ENCODE assay signal across 10 cellular contexts in the genomic region with DNA sequence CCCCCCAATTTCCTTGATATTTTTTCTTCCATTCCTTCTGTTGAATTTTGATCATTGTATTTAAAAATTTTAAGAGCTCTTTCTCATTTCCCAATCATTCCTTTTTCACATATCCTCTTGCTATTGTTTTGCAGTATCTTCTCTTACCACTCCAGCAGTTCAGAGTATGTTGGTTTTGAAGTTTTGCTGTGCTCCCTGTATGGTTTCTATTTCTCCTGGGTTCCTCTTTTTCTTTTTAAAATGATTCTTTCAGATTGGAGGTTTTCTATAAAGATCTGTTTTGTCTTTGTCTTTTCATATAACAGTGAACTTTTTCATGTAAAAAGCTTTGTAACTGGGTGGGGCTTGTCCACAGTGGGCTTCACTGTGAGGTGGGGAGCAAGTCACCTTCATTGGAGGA. TPM values are rescaled to one million over a fixed set of nuclear protein-coding genes. Genes with fewer than 3 reads are reported as not detected.
A peak's percentile ranks its signal among the peaks of the same experiment; 100 is the strongest.
DNase-seq lines count a peak whose midpoint lies in the region; TF ChIP-seq lines count a peak whose summit lies in the region.
"Had no signal": no experiment of that assay in that cellular context is flagged by ENCODE, and none has a peak within 500 bp of the region (broad histone marks: within the 10 kb centered on the region; RNA-seq: fewer than 3 reads in every experiment).

No MANE protein-coding gene starts in this region.

- CTCF ChIA-PET in RWPE1 (lab: Yijun Ruan, JAX): interaction anchor here (0.5 kb wide), 1 partner anchor 9 kb away, joined by 3 read pairs; no protein-coding TSS in a partner anchor
- CTCF ChIA-PET in GM10248 (lab: Yijun Ruan, JAX): interaction anchor here (0.6 to 5.0 kb wide), 10 partner anchors 10 to 58 kb away, joined by 3 to 18 read pairs (median 4); partner anchors contain the start of gene USP3

- peaks cover 90% of the 10 kb centered on the region for H3K4me1 Mint-ChIP-seq in CD14-positive monocyte
- peaks cover 27 to 53% of the 10 kb centered on the region in 2 experiments for H3K4me1 Mint-ChIP-seq in H9

- DNase-seq in CD14-positive monocyte (ENCODE audit: low spot score) (no peak), H9 (no peak), RWPE1 (ENCODE audit: low spot score) (no peak), activated gamma-delta T cell (lab: John Stamatoyannopoulos, UW) (no peak), GF-D8 (lab: John Stamatoyannopoulos, UW) (no peak), GM10248 (ENCODE audit: extremely low spot score) (no peak), DMS79 treated with DMSO at 0.1 percent for 48 hours (lab: John Stamatoyannopoulos, UW) (no peak)
- DNase-seq: NCI-H2107; stimulated activated CD4-positive, alpha-beta T cell treated with anti-CD3 and anti-CD28 coated beads, Interleukin-2, amount 100 ng/mL, for 48 hours had no signal

- TF ChIP-seq CTCF in CD14-positive monocyte (IDR thresholded peaks at IDR 0.05) (no peak), H9 (conservative IDR thresholded peaks at IDR 0.05) (no peak), RWPE1 (conservative IDR thresholded peaks at IDR 0.05; ENCODE audit: low read depth) (no peak), GM10248 (IDR thresholded peaks at IDR 0.05; ENCODE audit: control extremely low read depth, extremely low read depth, low read depth, missing control alignments) (no peak)

- no peak overlapping the region for H2BK12ac ChIP-seq in H9 (ENCODE audit: insufficient read length, low read depth, low read length)

- H2AFZ ChIP-seq in H9 (ENCODE audit: low read length): no peak overlapping the region

- no peak overlapping the region for H3K56ac ChIP-seq in H9 (ENCODE audit: insufficient read length, low read depth, low read length)

- H3K79me2 ChIP-seq in H9 (ENCODE audit: insufficient read depth, low read length): no peaks in the 10 kb centered on the region

- H2BK20ac ChIP-seq in H9 (ENCODE audit: low read depth, low read length, poor library complexity, severe bottlenecking): no peak overlapping the region

- H3K23me2 ChIP-seq in H9 (ENCODE audit: insufficient read length, low read depth, low read length, poor library complexity, severe bottlenecking): no peaks in the 10 kb centered on the region

- no peak overlapping the region for H3K4ac ChIP-seq in H9 (ENCODE audit: low read depth, low read length)

- peak overlapping the region; percentile 6 to 57 for H3K4me3 Mint-ChIP-seq in CD14-positive monocyte
- peak overlapping the region in 1 of 2 experiments; percentile 43; a peak in 2 of 5 replicates for H3K4me3 Mint-ChIP-seq in H9

- H3K27me3 Mint-ChIP-seq in CD14-positive monocyte (ENCODE audit: low read depth in 3 of 3) (peaks cover 0 to 3% (median 0%) of the 10 kb centered on the region in 3 donors), H9 (ENCODE audit: low read depth) (no peaks in the 10 kb centered on the region)

- no peak overlapping the region for H2AK5ac ChIP-seq in H9 (ENCODE audit: insufficient read length, low read length)

- H2BK120ac ChIP-seq in H9 (ENCODE audit: low read depth, low read length, poor library complexity, severe bottlenecking): no peak overlapping the region

- intact Hi-C loops in CD14-positive monocyte (cut with micrococcal nuclease): loop anchor here in 1 of 2 donors (5.0 kb wide), 1 partner anchor 35 kb away; no protein-coding TSS in a partner anchor

- H2BK5ac ChIP-seq in H9 (ENCODE audit: insufficient read length, low read length): no peak overlapping the region

- peak overlapping the region; percentile 12; the same call in 1 of the 2 replicates for H3K4me3 ChIP-seq in iPS-20b (ENCODE audit: low read length)

- H3K4me1 ChIP-seq in H9 (ENCODE audit: insufficient read depth, low read length) (peaks cover 2% of the 10 kb centered on the region; the same call in 1 of the 2 replicates), iPS-20b (ENCODE audit: insufficient read depth, low read length) (peaks cover 34% of the 10 kb centered on the region; the same call in 1 of the 2 replicates)

- H4K8ac ChIP-seq in H9 (replicated peaks; ENCODE audit: insufficient read length, low read depth, low read length): no peak overlapping the region

- no peak overlapping the region for H4K5ac ChIP-seq in H9 (ENCODE audit: insufficient read length, low read depth, low read length)

- H3K27ac Mint-ChIP-seq in CD14-positive monocyte: peak overlapping the region; percentile 77 to 91 (median 83)
- H3K27ac Mint-ChIP-seq in H9: peak overlapping the region in 2 of 3 experiments; percentile 57 to 82; a peak in 3 of 7 replicates

- H3K27ac ChIP-seq in H9 (ENCODE audit: insufficient read length, low read depth, low read length) (no peak overlapping the region), RWPE1 (peak overlapping the region; percentile 47; the same call in 1 of the 2 replicates), iPS-20b (ENCODE audit: low read length) (no peak overlapping the region)

- POLR2A ChIA-PET in RWPE1 (lab: Yijun Ruan, JAX; ENCODE audit: low non-redundant PET): no interaction called here
- POLR2A ChIA-PET in GM10248 (lab: Yijun Ruan, JAX): no interaction called here

- H3K27me3 ChIP-seq in H9 (ENCODE audit: insufficient read depth, low read length) (no peaks in the 10 kb centered on the region), iPS-20b (ENCODE audit: insufficient read depth, low read length) (no peaks in the 10 kb centered on the region)

- H3K79me1 ChIP-seq in H9 (ENCODE audit: insufficient read depth, low read depth, low read length, poor library complexity, severe bottlenecking): no peaks in the 10 kb centered on the region

- no peak overlapping the region for H4K91ac ChIP-seq in H9 (ENCODE audit: insufficient read length, low read depth, low read length)

- no peaks in the 10 kb centered on the region for H4K20me1 ChIP-seq in H9 (ENCODE audit: control insufficient read depth, insufficient read depth, insufficient read length)

- H3K9ac ChIP-seq in H9 (ENCODE audit: extremely low read depth, insufficient read length, low read length) (no peak overlapping the region), iPS-20b (ENCODE audit: low read depth, low read length) (no peak overlapping the region)

- no peaks in the 10 kb centered on the region for H3K9me3 ChIP-seq in H9 (ENCODE audit: control insufficient read depth, low read depth, low read length)
- H3K9me3 ChIP-seq in iPS-20b (ENCODE audit: insufficient read depth, low read depth, low read length): no peaks in the 10 kb centered on the region

- H3K14ac ChIP-seq in H9 (ENCODE audit: insufficient read depth, low read length): no peak overlapping the region

- H3K18ac ChIP-seq in H9 (ENCODE audit: insufficient read length, low read depth, low read length): no peak overlapping the region

- H2BK15ac ChIP-seq in H9 (ENCODE audit: low read depth, low read length): no peak overlapping the region

- H3K4me2 ChIP-seq in H9 (ENCODE audit: insufficient read depth, insufficient read length, low read length): no peak overlapping the region

- no peak overlapping the region for H3K23ac ChIP-seq in H9 (ENCODE audit: insufficient read length, low read depth, low read length)

- H3T11ph ChIP-seq in H9 (ENCODE audit: low read length): no peak overlapping the region

- no peaks in the 10 kb centered on the region for H3K36me3 ChIP-seq in iPS-20b (ENCODE audit: insufficient read depth, low read depth, low read length)

- no peaks in the 10 kb centered on the region for H3K9me3 Mint-ChIP-seq in CD14-positive monocyte
- H3K9me3 Mint-ChIP-seq in H9: no peaks in the 10 kb centered on the region

- peaks cover 10 to 11% of the 10 kb centered on the region in 2 donors for H3K36me3 Mint-ChIP-seq in CD14-positive monocyte
- H3K36me3 Mint-ChIP-seq in H9 (ENCODE audit: insufficient read depth in 1 of 3, low read depth in 3 of 3): no peaks in the 10 kb centered on the region

RNA-seq across cellular contexts. Expression of gene USP3, which starts 12.8 kb away (rescaled TPM):
- 100 to 1,000 TPM in 1 of 2 donors, 10 to 100 TPM in 1; 91.4 to 122 TPM for polyA plus RNA-seq in CD14-positive monocyte
- 12.0 and 14.2 TPM in 2 replicates for total RNA-seq in H9 (2021)
